In genomic region chr11:74929431-74930363, GRCh38 we compare ENCODE assay signal across 8 cellular contexts. TPM values are rescaled to one million over a fixed set of nuclear protein-coding genes. Genes with fewer than 3 reads are reported as not detected.
DNase-seq lines count a peak whose midpoint lies in the region; ATAC-seq, FAIRE-seq and TF ChIP-seq lines count a peak whose summit lies in the region.

No MANE protein-coding gene starts in this region.

- no peaks in the 10 kb centered on the region for H3K4me1 ChIP-seq in HEK293 (ENCODE audit: control insufficient read depth, insufficient read depth, low read length)
- no peaks in the 10 kb centered on the region for H3K4me1 ChIP-seq in hepatocyte (ENCODE audit: insufficient read depth)
- H3K4me1 ChIP-seq in small intestine (ENCODE audit: control insufficient read depth in 2 of 2, insufficient read depth in 1 of 2, low read depth in 1 of 2, low read length in 1 of 2) = no peaks in the 10 kb centered on the region

- FAIRE-seq in small intestine (lab: Jason Lieb, UNC) = no peak

- no peak overlapping the region for H3K27ac Mint-ChIP-seq in T-helper 2 cell treated with Interferon-gamma antibody and Interleukin-4, amounts not matched to agents 5 μg/mL and 100 μg/mL, for 36 hours

- POLR2A ChIA-PET in HEK293 (lab: Yijun Ruan, JAX) = interaction anchor here (0.5 kb wide), 1 partner anchor 91 kb away, joined by 3 read pairs; no protein-coding TSS in a partner anchor

- H3K9me2 ChIP-seq in hepatocyte (replicated peaks; ENCODE audit: insufficient read depth) = no peaks in the 10 kb centered on the region

- ATAC-seq in GM21723 (IDR thresholded peaks at IDR 0.05; ENCODE audit: unreplicated experiment) = no peak

- DNase-seq in DMS53 (lab: John Stamatoyannopoulos, UW) = peak; percentile 99
- peak; percentile 65 to 74 for DNase-seq in NCI-H1930 (lab: John Stamatoyannopoulos, UW)
- peak; percentile 57 for DNase-seq in T-helper 2 cell treated with Interferon-gamma antibody and Interleukin-4, amounts not matched to agents 5 μg/mL and 100 μg/mL, for 36 hours (ENCODE audit: low spot score)
- peak; percentile 92 for DNase-seq in astrocyte of the hippocampus (ENCODE audit: low read depth, low spot score)
- DNase-seq in hepatocyte (ENCODE audit: low spot score) = peak; percentile 95
- peak; percentile 88 for DNase-seq in small intestine

- H3K27me3 Mint-ChIP-seq in T-helper 2 cell treated with Interferon-gamma antibody and Interleukin-4, amounts not matched to agents 5 μg/mL and 100 μg/mL, for 36 hours (ENCODE audit: low read depth) = no peaks in the 10 kb centered on the region

- H3K36me3 ChIP-seq in HEK293 (ENCODE audit: control insufficient read depth in 2 of 2, insufficient read depth in 1 of 2, low read length in 2 of 2) (peaks cover 0 to 27% of the 10 kb centered on the region in 2 experiments; a peak in 1 of 3 replicates), hepatocyte (replicated peaks; ENCODE audit: insufficient read depth, low read depth) (no peaks in the 10 kb centered on the region), small intestine (ENCODE audit: control insufficient read depth in 2 of 2, insufficient read depth in 2 of 2, low read length in 2 of 2) (peaks cover 2 to 9% of the 10 kb centered on the region in 2 donors)

- H3K36me3 Mint-ChIP-seq in T-helper 2 cell treated with Interferon-gamma antibody and Interleukin-4, amounts not matched to agents 5 μg/mL and 100 μg/mL, for 36 hours (ENCODE audit: low read depth) = peaks cover 9% of the 10 kb centered on the region

- no peaks in the 10 kb centered on the region for H4K20me1 ChIP-seq in hepatocyte (ENCODE audit: insufficient read depth, poor library complexity, severe bottlenecking)

- H3K4me1 Mint-ChIP-seq in T-helper 2 cell treated with Interferon-gamma antibody and Interleukin-4, amounts not matched to agents 5 μg/mL and 100 μg/mL, for 36 hours (ENCODE audit: low read depth) = peaks cover 34% of the 10 kb centered on the region

- H3K4me3 ChIP-seq in HEK293 (ENCODE audit: low read depth, low read length) (no peak overlapping the region), hepatocyte (no peak overlapping the region), small intestine (ENCODE audit: low read depth in 1 of 2, low read length in 2 of 2) (no peak overlapping the region)

- WGBS in hepatocyte (ENCODE audit: low lambda C conversion rate, missing lambda C conversion rate) = 63% methylated on average over 8 of the region's 8 CpGs
- 60 to 67% (median 64%) methylated on average over 8 of the region's 8 CpGs for WGBS in small intestine, 3 donors

- no peaks in the 10 kb centered on the region for H3K9me3 ChIP-seq in HEK293 (ENCODE audit: control insufficient read depth, insufficient read depth, low read depth, low read length)
- H3K9me3 ChIP-seq in hepatocyte (ENCODE audit: low read depth) = no peaks in the 10 kb centered on the region
- no peaks in the 10 kb centered on the region for H3K9me3 ChIP-seq in small intestine (ENCODE audit: control insufficient read depth, low read depth)

- H3K79me2 ChIP-seq in hepatocyte = no peaks in the 10 kb centered on the region

- no peak overlapping the region for H2AFZ ChIP-seq in hepatocyte

- H3K4me2 ChIP-seq in hepatocyte = no peak overlapping the region

- no peak overlapping the region for H3K4me3 Mint-ChIP-seq in T-helper 2 cell treated with Interferon-gamma antibody and Interleukin-4, amounts not matched to agents 5 μg/mL and 100 μg/mL, for 36 hours

- CTCF ChIA-PET in HEK293 (lab: Yijun Ruan, JAX) = interaction anchor here (0.6 to 4.6 kb wide), 42 partner anchors 8 to 1853 kb away, joined by 3 to 40 read pairs (median 4); partner anchors contain the start of genes NEU3, TPBGL and TSKU

- no peak overlapping the region for H3K27ac ChIP-seq in HEK293 (ENCODE audit: extremely low read depth, low read depth, low read length)
- no peak overlapping the region for H3K27ac ChIP-seq in hepatocyte
- no peak overlapping the region for H3K27ac ChIP-seq in small intestine (ENCODE audit: low read depth in 1 of 2, low read length in 1 of 2)

- no peaks in the 10 kb centered on the region for H3K9me3 Mint-ChIP-seq in T-helper 2 cell treated with Interferon-gamma antibody and Interleukin-4, amounts not matched to agents 5 μg/mL and 100 μg/mL, for 36 hours

- TF ChIP-seq CTCF in HEK293 (tag by site-specific recombination; IDR thresholded peaks at IDR 0.05) = peak; percentile 42; the same call in 1 of the 2 replicates
- peak; percentile 83 for TF ChIP-seq CTCF in hepatocyte (IDR thresholded peaks at IDR 0.05; ENCODE audit: poor library complexity)

- no peaks in the 10 kb centered on the region for H3K27me3 ChIP-seq in hepatocyte
- no peaks in the 10 kb centered on the region for H3K27me3 ChIP-seq in small intestine (ENCODE audit: control insufficient read depth in 2 of 2, insufficient read depth in 2 of 2, low read length in 2 of 2)

TF ChIP-seq in HEK293, 187 proteins besides CTCF, POLR2A, EP300 and RAD21:
- no peak for TF ChIP-seq ZNF16 (tag by site-specific recombination; IDR thresholded peaks at IDR 0.05; ENCODE audit: low read depth)
- no peak for TF ChIP-seq KLF1 (tag by site-specific recombination; IDR thresholded peaks at IDR 0.05)
- peak; percentile 91 for TF ChIP-seq ZNF654 (tag by site-specific recombination; IDR thresholded peaks at IDR 0.05; ENCODE audit: low read depth)
- TF ChIP-seq ZNF660 (tag by site-specific recombination; IDR thresholded peaks at IDR 0.05) = no peak
- no peak for TF ChIP-seq ZBTB6 (tag by site-specific recombination; IDR thresholded peaks at IDR 0.05)
- TF ChIP-seq ZNF2 (tag by site-specific recombination; IDR thresholded peaks at IDR 0.05) = peak; percentile 73; the same call in 1 of the 2 replicates
- no peak for TF ChIP-seq WT1 (tag by site-specific recombination; IDR thresholded peaks at IDR 0.05)
- no peak for TF ChIP-seq BCL11A (tag by site-specific recombination; IDR thresholded peaks at IDR 0.05; ENCODE audit: low read depth)
- no peak for TF ChIP-seq ZFP41 (tag by site-specific recombination; IDR thresholded peaks at IDR 0.05; ENCODE audit: borderline replicate concordance)
- TF ChIP-seq ZNF76 (tag by site-specific recombination; IDR thresholded peaks at IDR 0.05; ENCODE audit: borderline replicate concordance, low read depth) = no peak
- no peak for TF ChIP-seq ZNF658 (tag by site-specific recombination; IDR thresholded peaks at IDR 0.05)
- TF ChIP-seq PBX3 (CRISPR knock-in tag; IDR thresholded peaks at IDR 0.05) = no peak
- TF ChIP-seq SCRT2 (tag by site-specific recombination; IDR thresholded peaks at IDR 0.05) = no peak

RNA-seq across cellular contexts. Expression of gene XRRA1, which starts 19.2 kb away (rescaled TPM):
- 5.7 and 7.3 TPM in 2 replicates for total RNA-seq in hepatocyte
- 4.9 and 13.0 TPM in 2 replicates for polyA plus RNA-seq in hepatocyte
- 1 to 10 TPM in 2 of 3 donors, under 1 TPM in 1; 0.27 to 7.9 (median 1.3) TPM for polyA plus RNA-seq in small intestine

RNA-seq across cellular contexts. Expression of gene SPCS2, which starts 19.4 kb away (rescaled TPM):
- 51.0 and 73.7 TPM in 2 replicates for total RNA-seq in hepatocyte
- 428 and 451 TPM in 2 replicates for polyA plus RNA-seq in hepatocyte
- polyA plus RNA-seq in small intestine = 100 to 1,000 TPM in 1 of 3 donors, 10 to 100 TPM in 2; 37.3 to 152 (median 51.1) TPM

RNA-seq across cellular contexts. Expression of gene NEU3, which starts 59.0 kb away (rescaled TPM):
- 11.7 and 12.4 TPM in 2 replicates for total RNA-seq in hepatocyte
- polyA plus RNA-seq in hepatocyte (4.3 and 5.1 TPM in 2 replicates), small intestine (1 to 10 TPM in 2 of 3 donors, under 1 TPM in 1; 0.89 to 4.3 (median 1.1) TPM)
